In genomic region chr9:95127249-95128176, GRCh38 we compare ENCODE assay signal across 8 cellular contexts.
A peak's percentile ranks its signal among the peaks of the same experiment; 100 is the strongest.
DNase-seq lines count a peak whose midpoint lies in the region; ATAC-seq and TF ChIP-seq lines count a peak whose summit lies in the region.

No MANE protein-coding gene starts in this region.

- 12 to 19% (median 17%) methylated on average over 23 to 35 of the region's 35 CpGs for WGBS in adrenal gland, 4 donors
- WGBS in heart left ventricle, 4 donors, result 15 to 23% (median 17%) methylated on average over 32 to 35 of the region's 35 CpGs
- no CpG with 5 or more reads among the region's 35 CpGs for WGBS in trophoblast cell (ENCODE audit: extremely low coverage, insufficient coverage, insufficient read length)
- 20 to 26% methylated on average over 34 to 35 of the region's 35 CpGs for WGBS in thyroid gland, 2 donors

- H3K18ac ChIP-seq in trophoblast cell (ENCODE audit: low read length), result no peak overlapping the region

- intact Hi-C loops in adrenal gland (cut with DNase I), result loop anchor here in 1 of 2 donors (5.0 kb wide), 2 partner anchors 340 to 445 kb away; no protein-coding TSS in a partner anchor
- intact Hi-C loops in heart left ventricle (cut with DNase I), result loop anchor here in 6 of 10 donors (1.0 to 5.0 kb wide), 6 partner anchors 120 to 447 kb away; no protein-coding TSS in a partner anchor
- intact Hi-C loops in thyroid gland (cut with DNase I), result loop anchor here (5.0 kb wide), 2 partner anchors 345 to 445 kb away; no protein-coding TSS in a partner anchor

- no peak overlapping the region for H3K27ac ChIP-seq in HUES48 (ENCODE audit: low read depth, low read length)
- peak overlapping the region in 1 of 5 donors; percentile 70 for H3K27ac ChIP-seq in adrenal gland
- H3K27ac ChIP-seq in heart left ventricle, result peak overlapping the region in 4 of 12 donors; percentile 25 to 59 (median 48)
- no peak overlapping the region for H3K27ac ChIP-seq in trophoblast cell (ENCODE audit: low read depth, low read length)
- peak overlapping the region in 1 of 3 donors; percentile 17 for H3K27ac ChIP-seq in thyroid gland

- no peak overlapping the region for H4K91ac ChIP-seq in trophoblast cell (ENCODE audit: low read depth, low read length)

- TF ChIP-seq CTCF in GM13976 (IDR thresholded peaks at IDR 0.05; ENCODE audit: borderline replicate concordance, control extremely low read depth, extremely low read depth, insufficient read depth, missing control alignments) (peak; percentile 98), adrenal gland (IDR thresholded peaks at IDR 0.05) (peak; percentile 94 to 99 (median 95)), heart left ventricle (IDR thresholded peaks at IDR 0.05) (peak; percentile 92 to 99 (median 98)), thyroid gland (IDR thresholded peaks at IDR 0.05) (peak; percentile 88 to 97 (median 94))

- no peak overlapping the region for H3K4ac ChIP-seq in trophoblast cell (ENCODE audit: low read depth, low read length)

- no peaks in the 10 kb centered on the region for H3K9me3 ChIP-seq in HUES48 (ENCODE audit: control insufficient read depth, insufficient read depth, low read length)
- no peaks in the 10 kb centered on the region for H3K9me3 ChIP-seq in adrenal gland (replicated peaks in 1 of 3)
- H3K9me3 ChIP-seq in heart left ventricle, result no peaks in the 10 kb centered on the region
- H3K9me3 ChIP-seq in trophoblast cell (ENCODE audit: insufficient read depth, low read depth, low read length), result no peaks in the 10 kb centered on the region
- H3K9me3 ChIP-seq in thyroid gland, result no peaks in the 10 kb centered on the region

- H3K36me3 ChIP-seq in HUES48 (ENCODE audit: control insufficient read depth, insufficient read depth, low read length) (no peaks in the 10 kb centered on the region), adrenal gland (replicated peaks in 1 of 2) (no peaks in the 10 kb centered on the region), heart left ventricle (no peaks in the 10 kb centered on the region), trophoblast cell (ENCODE audit: control insufficient read depth in 1 of 2, insufficient read depth in 2 of 2, low read length in 2 of 2) (no peaks in the 10 kb centered on the region), thyroid gland (no peaks in the 10 kb centered on the region)

- H3K23ac ChIP-seq in trophoblast cell (ENCODE audit: low read length), result no peak overlapping the region

- H3K4me3 ChIP-seq in HUES48 (ENCODE audit: low read depth, low read length) (peak overlapping the region; percentile 65), adrenal gland (peak overlapping the region in 1 of 4 donors; percentile 59), heart left ventricle (peak overlapping the region in 11 of 12 donors; percentile 8 to 58 (median 45)), trophoblast cell (ENCODE audit: low read depth, low read length) (no peak overlapping the region), thyroid gland (replicated peaks in 1 of 3) (no peak overlapping the region)

- DNase-seq in GM13976 (ENCODE audit: low spot score) (peak; percentile 87), SW 1271 (lab: John Stamatoyannopoulos, UW) (peak; percentile 30 to 63), adrenal gland (peak; percentile 79 to 95 (median 89)), heart left ventricle (peak; percentile 86 to 92 (median 88)), trophoblast cell (peak; percentile 67 to 88), thyroid gland (peak; percentile 89 to 92)

- no peaks in the 10 kb centered on the region for H3K79me1 ChIP-seq in trophoblast cell (ENCODE audit: low read length)

- H3K4me2 ChIP-seq in trophoblast cell (ENCODE audit: low read length), result peak overlapping the region; percentile 64

- TF ChIP-seq POLR2A in adrenal gland (IDR thresholded peaks at IDR 0.05) (no peak), heart left ventricle (IDR thresholded peaks at IDR 0.05) (no peak), thyroid gland (IDR thresholded peaks at IDR 0.05) (no peak)

- no peaks in the 10 kb centered on the region for H3K79me2 ChIP-seq in trophoblast cell (ENCODE audit: control insufficient read depth, insufficient read depth, low read length, poor library complexity)

- H2BK120ac ChIP-seq in trophoblast cell (ENCODE audit: insufficient read depth, low read length, poor library complexity), result no peak overlapping the region

- no peaks in the 10 kb centered on the region for H3K27me3 ChIP-seq in HUES48 (ENCODE audit: control insufficient read depth, insufficient read depth, low read length)
- no peaks in the 10 kb centered on the region for H3K27me3 ChIP-seq in adrenal gland
- H3K27me3 ChIP-seq in heart left ventricle, result no peaks in the 10 kb centered on the region
- no peaks in the 10 kb centered on the region for H3K27me3 ChIP-seq in trophoblast cell (ENCODE audit: insufficient read depth, low read length)
- no peaks in the 10 kb centered on the region for H3K27me3 ChIP-seq in thyroid gland

- no peak overlapping the region for H4K8ac ChIP-seq in trophoblast cell (ENCODE audit: low read depth, low read length)

- no peak overlapping the region for H3K9ac ChIP-seq in HUES48 (ENCODE audit: low read depth, low read length)
- no peak overlapping the region for H3K9ac ChIP-seq in trophoblast cell (ENCODE audit: low read length)

- H2BK12ac ChIP-seq in trophoblast cell (ENCODE audit: low read length), result no peak overlapping the region

- no peak overlapping the region for H2BK5ac ChIP-seq in trophoblast cell (ENCODE audit: low read depth, low read length, poor library complexity)

- no peak overlapping the region for H2AK5ac ChIP-seq in trophoblast cell (ENCODE audit: low read length)

- H4K12ac ChIP-seq in trophoblast cell (ENCODE audit: low read depth, low read length), result no peak overlapping the region

- peaks cover 33% of the 10 kb centered on the region for H3K4me1 ChIP-seq in HUES48 (ENCODE audit: control insufficient read depth, insufficient read depth, low read length)
- peaks cover 4 to 12% of the 10 kb centered on the region in 2 donors for H3K4me1 ChIP-seq in adrenal gland (replicated peaks in 1 of 2)
- H3K4me1 ChIP-seq in heart left ventricle, result peaks cover 0 to 24% (median 8%) of the 10 kb centered on the region in 12 donors
- H3K4me1 ChIP-seq in trophoblast cell (ENCODE audit: control insufficient read depth in 1 of 2, insufficient read depth in 2 of 2, low read length in 2 of 2), result peaks cover 0 to 8% of the 10 kb centered on the region in 2 experiments
- peaks cover 7 to 15% of the 10 kb centered on the region in 2 donors for H3K4me1 ChIP-seq in thyroid gland

- H3K14ac ChIP-seq in trophoblast cell (ENCODE audit: low read length), result no peak overlapping the region

- in situ Hi-C loops in GM13976 (cut with MboI; ENCODE audit: low sequenced_read_pairs, unreplicated experiment), result loop anchor here (5.0 to 10.0 kb wide), 2 partner anchors 343 to 445 kb away; no protein-coding TSS in a partner anchor

- H2AFZ ChIP-seq in trophoblast cell (ENCODE audit: insufficient read depth, low read length, poor library complexity), result peak overlapping the region; percentile 1

- peak; percentile 83 to 91 (median 89) for ATAC-seq in heart left ventricle
- no peak for ATAC-seq in HG03097 (IDR thresholded peaks at IDR 0.05; ENCODE audit: low FRiP score, unreplicated experiment)

Comparison
In these comparisons a context has a peak if more than half of its experiments do, and no peak if none do; other contexts are left out.
1. H3K4me3 ChIP-seq: peak in HUES48 (single experiment) and heart left ventricle (11 of 12); none in trophoblast cell (single experiment) and thyroid gland (0 of 3).
2. Peak in every context shown above with its lines, with median percentiles within 50 percentile points of each other: DNase-seq and CTCF ChIP-seq.